In genomic region chr2:27370026-27370815, GRCh38 we compare ENCODE assay signal across 8 cellular contexts. TPM values are rescaled to one million over a fixed set of nuclear protein-coding genes. Genes with fewer than 3 reads are reported as not detected.
A peak's percentile ranks its signal among the peaks of the same experiment; 100 is the strongest.
DNase-seq lines count a peak whose midpoint lies in the region; TF ChIP-seq lines count a peak whose summit lies in the region.

EIF2B4 (minus strand) TSS chr2:27370338; CDS start chr2:27370314, 24 bp downstream.
SNX17 (plus strand) TSS chr2:27370616; CDS start chr2:27370744, 128 bp downstream.

- H3K9me3 ChIP-seq in HAP-1 = no peaks in the 10 kb centered on the region
- H3K9me3 ChIP-seq in MG63 = no peaks in the 10 kb centered on the region

- H3K27me3 ChIP-seq in HAP-1 (ENCODE audit: low read depth) (no peaks in the 10 kb centered on the region), MG63 (no peaks in the 10 kb centered on the region)

- DNase-seq in GDM1 (lab: John Stamatoyannopoulos, UW) = peak; percentile 99
- peak; percentile 97 to 99 for DNase-seq in HAP-1 (ENCODE audit: low spot score in 2 of 2)
- DNase-seq in MG63 = peak; percentile 99
- peak; percentile 94 for DNase-seq in SHP77 treated with DMSO at 0.1 percent for 48 hours (lab: John Stamatoyannopoulos, UW)
- DNase-seq in activated effector memory CD4-positive, alpha-beta T cell treated with anti-CD3 and anti-CD28 coated beads, Interleukin-2, amount 50 U/mL, for 16 hours = peak; percentile 100
- peak; percentile 99 for DNase-seq in fibroblast of pulmonary artery (ENCODE audit: low read depth)

- H3K27me3 Mint-ChIP-seq in nephron (ENCODE audit: low read depth) = no peaks in the 10 kb centered on the region
- H3K27me3 Mint-ChIP-seq in stimulated activated naive CD8-positive, alpha-beta T cell treated with anti-CD3 and anti-CD28 coated beads, Interleukin-15, Interleukin-2, amounts not matched to agents 100 ng/mL and 50 ng/mL, for 24 hours = no peaks in the 10 kb centered on the region

- H3K36me3 Mint-ChIP-seq in nephron (ENCODE audit: low read depth) = peaks cover 66% of the 10 kb centered on the region
- H3K36me3 Mint-ChIP-seq in stimulated activated naive CD8-positive, alpha-beta T cell treated with anti-CD3 and anti-CD28 coated beads, Interleukin-15, Interleukin-2, amounts not matched to agents 100 ng/mL and 50 ng/mL, for 24 hours (ENCODE audit: low read depth) = peaks cover 71% of the 10 kb centered on the region

- peak within 1 kb of the TSS; percentile 84 to 97 (median 95) for H3K27ac Mint-ChIP-seq in nephron
- peak within 1 kb of the TSS; percentile 99 for H3K27ac Mint-ChIP-seq in stimulated activated naive CD8-positive, alpha-beta T cell treated with anti-CD3 and anti-CD28 coated beads, Interleukin-15, Interleukin-2, amounts not matched to agents 100 ng/mL and 50 ng/mL, for 24 hours

- peak within 1 kb of the TSS; percentile 86 to 99 (median 94) for H3K4me3 Mint-ChIP-seq in nephron
- H3K4me3 Mint-ChIP-seq in stimulated activated naive CD8-positive, alpha-beta T cell treated with anti-CD3 and anti-CD28 coated beads, Interleukin-15, Interleukin-2, amounts not matched to agents 100 ng/mL and 50 ng/mL, for 24 hours = peak within 1 kb of the TSS; percentile 98

- no peaks in the 10 kb centered on the region for H3K9me3 Mint-ChIP-seq in nephron
- H3K9me3 Mint-ChIP-seq in stimulated activated naive CD8-positive, alpha-beta T cell treated with anti-CD3 and anti-CD28 coated beads, Interleukin-15, Interleukin-2, amounts not matched to agents 100 ng/mL and 50 ng/mL, for 24 hours = no peaks in the 10 kb centered on the region

- in situ Hi-C loops in HAP-1 (cut with MboI; ENCODE audit: low sequenced_read_pairs) = no loop called here

- peaks cover 10% of the 10 kb centered on the region for H3K4me1 ChIP-seq in HAP-1

- TF ChIP-seq CTCF in fibroblast of pulmonary artery (IDR thresholded peaks at IDR 0.05; ENCODE audit: low read length, missing control alignments) = peak; percentile 64
- peak; percentile 71 to 92 (median 76) for TF ChIP-seq CTCF in nephron (IDR thresholded peaks at IDR 0.05; ENCODE audit: unreplicated experiment in 3 of 3)

- H3K4me3 ChIP-seq in HAP-1 (peak within 1 kb of the TSS; percentile 98), MG63 (peak within 1 kb of the TSS; percentile 92), fibroblast of pulmonary artery (replicated peaks; ENCODE audit: low read depth, low read length) (peak within 1 kb of the TSS; percentile 96)

- H3K4me1 Mint-ChIP-seq in nephron = peaks cover 23% of the 10 kb centered on the region
- peaks cover 45% of the 10 kb centered on the region for H3K4me1 Mint-ChIP-seq in stimulated activated naive CD8-positive, alpha-beta T cell treated with anti-CD3 and anti-CD28 coated beads, Interleukin-15, Interleukin-2, amounts not matched to agents 100 ng/mL and 50 ng/mL, for 24 hours (ENCODE audit: low read depth)

- peaks cover 71% of the 10 kb centered on the region for H3K36me3 ChIP-seq in HAP-1 (replicated peaks)
- H3K36me3 ChIP-seq in MG63 = peaks cover 77% of the 10 kb centered on the region

RNA-seq across cellular contexts. Expression of gene EIF2B4, which starts in this region (rescaled TPM):
- 33.6 and 48.0 TPM in 2 replicates for total RNA-seq in MG63 (2014; rRNA removed; shearing (Covaris generic); ENCODE audit: low replicate concordance)

RNA-seq across cellular contexts. Expression of gene SNX17, which starts in this region (rescaled TPM):
- total RNA-seq in MG63 (2014; rRNA removed; shearing (Covaris generic); ENCODE audit: low replicate concordance) = 195 and 280 TPM in 2 replicates

Comparison
In these comparisons a context has a peak if more than half of its experiments do, and no peak if none do; other contexts are left out.
1. Peak in every context shown above with its lines: DNase-seq and H3K4me3 ChIP-seq.